Comparison of ENCODE assay signal across 8 cellular contexts in genomic region chrX:154428176-154429171, GRCh38. TPM values are rescaled to one million over a fixed set of nuclear protein-coding genes. Genes with fewer than 3 reads are reported as not detected.
DNase-seq lines count a peak whose midpoint lies in the region; ATAC-seq lines count a peak whose summit lies in the region.

Gene ATP6AP1, plus strand, starts transcription at chrX:154428677. Its CDS starts 16 bp downstream, at chrX:154428693.

- peak within 1 kb of the TSS; percentile 83 for H3K4me3 Mint-ChIP-seq in activated T-helper 1 cell treated with anti-CD3 and anti-CD28 coated beads, Interleukin-12 subunit alpha, Interleukin-12 subunit beta, Interleukin-2, Interleukin-4 antibody, amounts not matched to agents 30 ng/mL and 10 ng/mL and 1 ng/mL, durations not matched to agents 14 hours and 24 hours and 36 hours
- peak within 1 kb of the TSS; percentile 77 to 86 (median 82) for H3K4me3 Mint-ChIP-seq in naive thymus-derived CD4-positive, alpha-beta T cell
- peak within 1 kb of the TSS; percentile 82 to 91 for H3K4me3 Mint-ChIP-seq in stimulated activated naive B cell treated with anti-CD40 and anti-IgM and Interleukin-4, amounts not matched to agents 10 μg/mL and 1 μg/mL and 100 μg/mL, for 72 hours

- H3K9me3 Mint-ChIP-seq in activated T-helper 1 cell treated with anti-CD3 and anti-CD28 coated beads, Interleukin-12 subunit alpha, Interleukin-12 subunit beta, Interleukin-2, Interleukin-4 antibody, amounts not matched to agents 30 ng/mL and 10 ng/mL and 1 ng/mL, durations not matched to agents 14 hours and 24 hours and 36 hours = no peaks in the 10 kb centered on the region
- H3K9me3 Mint-ChIP-seq in naive thymus-derived CD4-positive, alpha-beta T cell = peaks cover 0 to under 1% (median 0%) of the 10 kb centered on the region in 11 donors
- no peaks in the 10 kb centered on the region for H3K9me3 Mint-ChIP-seq in stimulated activated naive B cell treated with anti-CD40 and anti-IgM and Interleukin-4, amounts not matched to agents 10 μg/mL and 1 μg/mL and 100 μg/mL, for 72 hours

- peak within 1 kb of the TSS; percentile 81 for H3K27ac ChIP-seq in naive thymus-derived CD4-positive, alpha-beta T cell (ENCODE audit: low read depth, low read length)

- H3K27me3 ChIP-seq in naive thymus-derived CD4-positive, alpha-beta T cell (ENCODE audit: control insufficient read depth in 2 of 2, insufficient read depth in 2 of 2, low read length in 2 of 2) = no peaks in the 10 kb centered on the region

- H3K27ac Mint-ChIP-seq in activated T-helper 1 cell treated with anti-CD3 and anti-CD28 coated beads, Interleukin-12 subunit alpha, Interleukin-12 subunit beta, Interleukin-2, Interleukin-4 antibody, amounts not matched to agents 30 ng/mL and 10 ng/mL and 1 ng/mL, durations not matched to agents 14 hours and 24 hours and 36 hours = peak within 1 kb of the TSS; percentile 80
- H3K27ac Mint-ChIP-seq in naive thymus-derived CD4-positive, alpha-beta T cell = peak within 1 kb of the TSS; percentile 76 to 91 (median 82)
- peak within 1 kb of the TSS; percentile 71 for H3K27ac Mint-ChIP-seq in stimulated activated naive B cell treated with anti-CD40 and anti-IgM and Interleukin-4, amounts not matched to agents 10 μg/mL and 1 μg/mL and 100 μg/mL, for 72 hours

- peak; percentile 95 for ATAC-seq in GM21723 (IDR thresholded peaks at IDR 0.05; ENCODE audit: unreplicated experiment)
- ATAC-seq in naive thymus-derived CD4-positive, alpha-beta T cell = peak; percentile 98
- ATAC-seq in stimulated activated naive B cell treated with anti-CD40 and anti-IgM and Interleukin-4, amounts not matched to agents 10 μg/mL and 1 μg/mL and 100 μg/mL, for 72 hours (replicated peaks) = peak; percentile 94 to 96

- peak within 1 kb of the TSS; percentile 55 for H3K4me3 ChIP-seq in naive thymus-derived CD4-positive, alpha-beta T cell (ENCODE audit: low read length)

- no peaks in the 10 kb centered on the region for H3K9me3 ChIP-seq in naive thymus-derived CD4-positive, alpha-beta T cell (ENCODE audit: control insufficient read depth in 2 of 3, low read length in 3 of 3)

- peaks cover 22% of the 10 kb centered on the region for H3K4me1 Mint-ChIP-seq in activated T-helper 1 cell treated with anti-CD3 and anti-CD28 coated beads, Interleukin-12 subunit alpha, Interleukin-12 subunit beta, Interleukin-2, Interleukin-4 antibody, amounts not matched to agents 30 ng/mL and 10 ng/mL and 1 ng/mL, durations not matched to agents 14 hours and 24 hours and 36 hours (ENCODE audit: low read depth)
- peaks cover 7 to 39% (median 24%) of the 10 kb centered on the region in 7 donors for H3K4me1 Mint-ChIP-seq in naive thymus-derived CD4-positive, alpha-beta T cell
- H3K4me1 Mint-ChIP-seq in stimulated activated naive B cell treated with anti-CD40 and anti-IgM and Interleukin-4, amounts not matched to agents 10 μg/mL and 1 μg/mL and 100 μg/mL, for 72 hours = peaks cover 29 to 37% of the 10 kb centered on the region in 2 donors

- POLR2A ChIA-PET in naive thymus-derived CD4-positive, alpha-beta T cell (lab: Charles Lee) = interaction anchor here (0.6 to 3.0 kb wide), 17 partner anchors 8 to 459 kb away, joined by 3 to 15 read pairs (median 3); partner anchors contain the start of genes FAM50A, SLC10A3 and TAFAZZIN

- CTCF ChIA-PET in naive thymus-derived CD4-positive, alpha-beta T cell (lab: Charles Lee) = interaction anchor here (0.7 to 1.6 kb wide), 2 partner anchors 55 to 418 kb away, joined by 3 to 5 read pairs; no protein-coding TSS in a partner anchor

- peaks cover 12% of the 10 kb centered on the region for H3K36me3 Mint-ChIP-seq in activated T-helper 1 cell treated with anti-CD3 and anti-CD28 coated beads, Interleukin-12 subunit alpha, Interleukin-12 subunit beta, Interleukin-2, Interleukin-4 antibody, amounts not matched to agents 30 ng/mL and 10 ng/mL and 1 ng/mL, durations not matched to agents 14 hours and 24 hours and 36 hours (ENCODE audit: low read depth)
- peaks cover 0 to 8% (median 0%) of the 10 kb centered on the region in 5 donors for H3K36me3 Mint-ChIP-seq in naive thymus-derived CD4-positive, alpha-beta T cell
- peaks cover 8 to 20% of the 10 kb centered on the region in 2 donors for H3K36me3 Mint-ChIP-seq in stimulated activated naive B cell treated with anti-CD40 and anti-IgM and Interleukin-4, amounts not matched to agents 10 μg/mL and 1 μg/mL and 100 μg/mL, for 72 hours

- DNase-seq in DMS79 (lab: John Stamatoyannopoulos, UW) (peak; percentile 65), KG1 (lab: John Stamatoyannopoulos, UW) (peak; percentile 58), RKO (ENCODE audit: low spot score) (peak; percentile 91), fibroblast of gingiva (ENCODE audit: low read depth) (peak; percentile 94)
- peak; percentile 88 for DNase-seq in activated T-helper 1 cell treated with anti-CD3 and anti-CD28 coated beads, Interleukin-12 subunit alpha, Interleukin-12 subunit beta, Interleukin-2, Interleukin-4 antibody, amounts not matched to agents 30 ng/mL and 10 ng/mL and 1 ng/mL, durations not matched to agents 14 hours and 24 hours and 36 hours (ENCODE audit: low spot score)
- DNase-seq in naive thymus-derived CD4-positive, alpha-beta T cell = peak; percentile 72 to 90 (median 85)
- DNase-seq in stimulated activated naive B cell treated with anti-CD40 and anti-IgM and Interleukin-4, amounts not matched to agents 10 μg/mL and 1 μg/mL and 100 μg/mL, for 72 hours = peak; percentile 88

- peaks cover 0 to 13% (median 0%) of the 10 kb centered on the region in 3 experiments for H3K36me3 ChIP-seq in naive thymus-derived CD4-positive, alpha-beta T cell (ENCODE audit: control insufficient read depth in 2 of 3, insufficient read depth in 3 of 3, low read length in 3 of 3)

- peaks cover 0 to 4% of the 10 kb centered on the region in 2 donors for H3K4me1 ChIP-seq in naive thymus-derived CD4-positive, alpha-beta T cell (ENCODE audit: control insufficient read depth in 2 of 2, insufficient read depth in 2 of 2, low read length in 2 of 2)

- intact Hi-C loops in activated T-helper 1 cell treated with anti-CD3 and anti-CD28 coated beads, Interleukin-12 subunit alpha, Interleukin-12 subunit beta, Interleukin-2, Interleukin-4 antibody, amounts not matched to agents 30 ng/mL and 10 ng/mL and 1 ng/mL, durations not matched to agents 14 hours and 24 hours and 36 hours (cut with micrococcal nuclease) = loop anchor here (1.0 to 2.0 kb wide), 3 partner anchors 16 to 88 kb away; partner anchors contain the start of gene FAM3A
- intact Hi-C loops in naive thymus-derived CD4-positive, alpha-beta T cell (cut with micrococcal nuclease) = loop anchor here (1.0 kb wide), 3 partner anchors 8 to 57 kb away; no protein-coding TSS in a partner anchor

- H3K27me3 Mint-ChIP-seq in activated T-helper 1 cell treated with anti-CD3 and anti-CD28 coated beads, Interleukin-12 subunit alpha, Interleukin-12 subunit beta, Interleukin-2, Interleukin-4 antibody, amounts not matched to agents 30 ng/mL and 10 ng/mL and 1 ng/mL, durations not matched to agents 14 hours and 24 hours and 36 hours (ENCODE audit: insufficient read depth) = no peaks in the 10 kb centered on the region
- no peaks in the 10 kb centered on the region for H3K27me3 Mint-ChIP-seq in naive thymus-derived CD4-positive, alpha-beta T cell
- H3K27me3 Mint-ChIP-seq in stimulated activated naive B cell treated with anti-CD40 and anti-IgM and Interleukin-4, amounts not matched to agents 10 μg/mL and 1 μg/mL and 100 μg/mL, for 72 hours = no peaks in the 10 kb centered on the region

RNA-seq across cellular contexts. Expression of gene ATP6AP1, which starts in this region (rescaled TPM):
- 49.8 and 54.3 TPM in 2 replicates for total RNA-seq in activated T-helper 1 cell treated with anti-CD3 and anti-CD28 coated beads, Interleukin-12 subunit alpha, Interleukin-12 subunit beta, Interleukin-2, Interleukin-4 antibody, amounts not matched to agents 30 ng/mL and 10 ng/mL and 1 ng/mL, durations not matched to agents 14 hours and 24 hours and 36 hours
- total RNA-seq in naive thymus-derived CD4-positive, alpha-beta T cell = 10 to 100 TPM; 37.8 to 63.3 (median 51.1) TPM
- polyA plus RNA-seq in naive thymus-derived CD4-positive, alpha-beta T cell = 100 to 1,000 TPM; 100 to 118 TPM

Comparison
In these comparisons a context has a peak if more than half of its experiments do, and no peak if none do; other contexts are left out.
1. Peak in every context shown above with its lines: DNase-seq, ATAC-seq, H3K4me3 ChIP-seq and H3K27ac ChIP-seq.